1 cellular context compared by ENCODE assay signal in genomic region chr1:161172776-161173376, GRCh38.
TF ChIP-seq lines count a peak whose summit lies in the region.

No MANE protein-coding gene starts in this region.

TF ChIP-seq in IMR-90, 13 proteins besides CTCF, POLR2A, EP300 and RAD21:
- no peak for TF ChIP-seq SMC3 (IDR thresholded peaks at IDR 0.05; ENCODE audit: low read depth, low read length)
- 0 out of 2 replicates have a peak, but pooled peaks have one; percentile 10 for TF ChIP-seq FOS (IDR thresholded peaks at IDR 0.05; ENCODE audit: low read depth, low read length)
- no peak for TF ChIP-seq CHD1 (IDR thresholded peaks at IDR 0.05; ENCODE audit: low read depth, low read length)
- TF ChIP-seq MAZ (IDR thresholded peaks at IDR 0.05; ENCODE audit: borderline replicate concordance, low read depth, low read length), result no peak
- no peak for TF ChIP-seq ELK1 (IDR thresholded peaks at IDR 0.05; ENCODE audit: borderline replicate concordance, low read depth, low read length)
- no peak for TF ChIP-seq RFX5 (IDR thresholded peaks at IDR 0.05; ENCODE audit: low read depth, low read length)
- TF ChIP-seq USF2 (IDR thresholded peaks at IDR 0.05; ENCODE audit: low read depth, low read length), result 0 out of 2 replicates have a peak, but pooled peaks have one; percentile 8
- no peak for TF ChIP-seq MAFK (IDR thresholded peaks at IDR 0.05; ENCODE audit: low read depth, low read length)
- TF ChIP-seq CEBPB (IDR thresholded peaks at IDR 0.05; ENCODE audit: low read depth, low read length), result peak; percentile 83
- TF ChIP-seq RCOR1 (IDR thresholded peaks at IDR 0.05; ENCODE audit: insufficient replicate concordance, low read length), result peak; percentile 59
- no peak for TF ChIP-seq NFE2L2 (IDR thresholded peaks at IDR 0.05; ENCODE audit: low read depth, low read length)
- peak; percentile 41; the same call in 1 of the 2 replicates for TF ChIP-seq BHLHE40 (IDR thresholded peaks at IDR 0.05; ENCODE audit: low read depth, low read length)
- TF ChIP-seq MXI1 (IDR thresholded peaks at IDR 0.05; ENCODE audit: borderline replicate concordance, low read depth, low read length), result peak; percentile 99
